In genomic region chr3:30544811-30545210, GRCh38 we compare ENCODE assay signal across 11 cellular contexts.
A peak's percentile ranks its signal among the peaks of the same experiment; 100 is the strongest.
DNase-seq lines count a peak whose midpoint lies in the region; ATAC-seq and TF ChIP-seq lines count a peak whose summit lies in the region.
"Had no signal": no experiment of that assay in that cellular context is flagged by ENCODE, and none has a peak within 500 bp of the region (broad histone marks: within the 10 kb centered on the region; RNA-seq: fewer than 3 reads in every experiment).

No MANE protein-coding gene starts in this region.

- no peaks in the 10 kb centered on the region for H3K79me1 ChIP-seq in neuronal stem cell (ENCODE audit: low read depth, low read length)

- BruUV-seq in Panc1 (replicated peaks; lab: Mats Ljungman, UMichigan): no TSS peak

- H3K9me3 ChIP-seq in Panc1 (ENCODE audit: control insufficient read depth, insufficient read depth, low read depth, low read length): no peaks in the 10 kb centered on the region
- peaks cover 5 to 18% of the 10 kb centered on the region in 2 donors for H3K9me3 ChIP-seq in neuronal stem cell (replicated peaks in 1 of 2; ENCODE audit: control insufficient read depth in 2 of 2, insufficient read depth in 1 of 2, low read depth in 1 of 2, low read length in 2 of 2)

- no peak overlapping the region for H3K23ac ChIP-seq in neuronal stem cell (ENCODE audit: low read depth, low read length, poor library complexity)

- H3K9me3 Mint-ChIP-seq in effector memory CD8-positive, alpha-beta T cell: no peaks in the 10 kb centered on the region
- no peaks in the 10 kb centered on the region for H3K9me3 Mint-ChIP-seq in T-cell

- no peak overlapping the region for H3K4me3 Mint-ChIP-seq in effector memory CD8-positive, alpha-beta T cell
- no peak overlapping the region for H3K4me3 Mint-ChIP-seq in T-cell
- H3K4me3 Mint-ChIP-seq: T-helper 1 cell treated with Interleukin-12 subunit alpha and Interleukin-12 subunit beta and Interleukin-4 antibody, amounts not matched to agents 30 μg/mL and 1 μg/mL, for 36 hours had no signal

- H4K8ac ChIP-seq in neuronal stem cell (ENCODE audit: low read depth, low read length): no peak overlapping the region

- CTCF ChIA-PET in Panc1 (lab: Charles Lee) (no interaction called here), T-cell (lab: Charles Lee) (no interaction called here)

- H3K4me2 ChIP-seq in neuronal stem cell (ENCODE audit: insufficient read depth, low read length, poor library complexity, severe bottlenecking): no peak overlapping the region

- no peak overlapping the region for H3K14ac ChIP-seq in neuronal stem cell (ENCODE audit: low read length)

- H3K27me3 ChIP-seq in Panc1 (ENCODE audit: control insufficient read depth, insufficient read depth, low read length) (no peaks in the 10 kb centered on the region), neuronal stem cell (ENCODE audit: control insufficient read depth in 3 of 3, insufficient read depth in 3 of 3, low read depth in 1 of 3, low read length in 3 of 3) (no peaks in the 10 kb centered on the region)

- DNase-seq in GM03348 (ENCODE audit: low spot score) (peak; percentile 66), Panc1 (ENCODE audit: low read depth, low spot score) (peak; percentile 64), fibroblast of gingiva (ENCODE audit: low read depth) (peak; percentile 79), pulmonary artery endothelial cell (ENCODE audit: low read depth, low spot score) (peak; percentile 99), T-cell (no peak), neuronal stem cell (ENCODE audit: low spot score) (no peak)
- DNase-seq in effector memory CD8-positive, alpha-beta T cell: no peak
- DNase-seq: left cardiac atrium, NCI-H526 had no signal

- H3K36me3 Mint-ChIP-seq in effector memory CD8-positive, alpha-beta T cell (ENCODE audit: insufficient read depth): no peaks in the 10 kb centered on the region
- no peaks in the 10 kb centered on the region for H3K36me3 Mint-ChIP-seq in T-cell

- H3K4me1 ChIP-seq in Panc1 (ENCODE audit: control insufficient read depth, insufficient read depth, low read length) (no peaks in the 10 kb centered on the region; the same call in 1 of the 2 replicates), neuronal stem cell (ENCODE audit: control insufficient read depth in 2 of 2, insufficient read depth in 1 of 2, low read depth in 1 of 2, low read length in 2 of 2) (peaks cover 4 to 10% of the 10 kb centered on the region in 2 donors)

- no peak overlapping the region for H3K18ac ChIP-seq in neuronal stem cell (ENCODE audit: low read length)

- intact Hi-C loops in Panc1 (cut with micrococcal nuclease; ENCODE audit: unreplicated experiment): no loop called here

- H3K9ac ChIP-seq in neuronal stem cell (ENCODE audit: low read depth, low read length, poor library complexity): no peak overlapping the region

- no peak overlapping the region for H3K27ac Mint-ChIP-seq in effector memory CD8-positive, alpha-beta T cell
- H3K27ac Mint-ChIP-seq in T-cell: no peak overlapping the region
- H3K27ac Mint-ChIP-seq: T-helper 1 cell treated with Interleukin-12 subunit alpha and Interleukin-12 subunit beta and Interleukin-4 antibody, amounts not matched to agents 30 μg/mL and 1 μg/mL, for 36 hours had no signal

- no CpG with 5 or more reads among the region's 3 CpGs for WGBS in neuronal stem cell (ENCODE audit: extremely low coverage in 2 of 2, insufficient read length in 2 of 2, insufficient replicate concordance in 1 of 2), 2 donors

- no peak overlapping the region for H2AFZ ChIP-seq in neuronal stem cell (ENCODE audit: low read length)

- ATAC-seq in Panc1 (peak; percentile 82), GM21529 (IDR thresholded peaks at IDR 0.05; ENCODE audit: unreplicated experiment) (no peak), T-cell (replicated peaks in 1 of 4) (no peak)
- ATAC-seq in effector memory CD8-positive, alpha-beta T cell (replicated peaks): no peak

- H3K27ac ChIP-seq in Panc1 (ENCODE audit: low read length): no peak overlapping the region
- H3K27ac ChIP-seq in neuronal stem cell (replicated peaks; ENCODE audit: low read length): no peak overlapping the region

- no peak overlapping the region for H2BK5ac ChIP-seq in neuronal stem cell (ENCODE audit: low read length)

- H3K27me3 Mint-ChIP-seq in effector memory CD8-positive, alpha-beta T cell: no peaks in the 10 kb centered on the region
- H3K27me3 Mint-ChIP-seq in T-cell: no peaks in the 10 kb centered on the region

- H3K4ac ChIP-seq in neuronal stem cell (ENCODE audit: low read length): no peak overlapping the region

- H2BK12ac ChIP-seq in neuronal stem cell (ENCODE audit: low read length): no peak overlapping the region

- H3K36me3 ChIP-seq in Panc1 (ENCODE audit: control insufficient read depth, insufficient read depth, low read length) (no peaks in the 10 kb centered on the region), neuronal stem cell (replicated peaks in 1 of 2; ENCODE audit: control insufficient read depth in 2 of 2, insufficient read depth in 2 of 2, low read length in 2 of 2) (no peaks in the 10 kb centered on the region)

- in situ Hi-C loops in Panc1 (cut with HindIII; ENCODE audit: low pct_unique_long_range_greater_than_20kb, low sequenced_read_pairs): no loop called here

- no peaks in the 10 kb centered on the region for H3K4me1 Mint-ChIP-seq in effector memory CD8-positive, alpha-beta T cell (ENCODE audit: low read depth in 2 of 2)
- H3K4me1 Mint-ChIP-seq in T-cell: no peaks in the 10 kb centered on the region

- H2BK120ac ChIP-seq in neuronal stem cell (ENCODE audit: low read depth, low read length): no peak overlapping the region

- no peak for TF ChIP-seq CTCF in Panc1 (IDR thresholded peaks at IDR 0.05)

- H4K91ac ChIP-seq in neuronal stem cell (ENCODE audit: low read depth, low read length, poor library complexity): no peak overlapping the region

- POLR2A ChIA-PET in Panc1 (lab: Charles Lee) (no interaction called here), T-cell (lab: Charles Lee) (no interaction called here)

- H2BK15ac ChIP-seq in neuronal stem cell (ENCODE audit: low read length): no peak overlapping the region

- H3K4me3 ChIP-seq in Panc1 (ENCODE audit: low read depth in 2 of 2, low read length in 2 of 2) (no peak overlapping the region), neuronal stem cell (ENCODE audit: low read length in 2 of 2) (no peak overlapping the region)

- no peak overlapping the region for H2AK5ac ChIP-seq in neuronal stem cell (ENCODE audit: low read depth, low read length)

Comparison
In these comparisons a context has a peak if more than half of its experiments do, and no peak if none do; other contexts are left out.
1. DNase-seq: peak in GM03348 (single experiment), Panc1 (single experiment), fibroblast of gingiva (single experiment) and pulmonary artery endothelial cell (single experiment); none in effector memory CD8-positive, alpha-beta T cell (0 of 3), T-cell (0 of 34) and neuronal stem cell (single experiment).